ENCODE assay signal across 12 cellular contexts in genomic region chr2:170177950-170178781, GRCh38. TPM values are rescaled to one million over a fixed set of nuclear protein-coding genes. Genes with fewer than 3 reads are reported as not detected.
DNase-seq lines count a peak whose midpoint lies in the region; ATAC-seq, FAIRE-seq and TF ChIP-seq lines count a peak whose summit lies in the region.
"Had no signal": no experiment of that assay in that cellular context is flagged by ENCODE, and none has a peak within 500 bp of the region (broad histone marks: within the 10 kb centered on the region; RNA-seq: fewer than 3 reads in every experiment).

TSS of gene MYO3B (plus strand) at chr2:170178147. CDS start at chr2:170178288, 141 bp downstream.

- H2BK12ac ChIP-seq in mesenchymal stem cell (ENCODE audit: low read length in 2 of 2), result no peak within 1 kb of the TSS

- ATAC-seq in HG02938 (IDR thresholded peaks at IDR 0.05; ENCODE audit: unreplicated experiment), result peak; percentile 49
- ATAC-seq in activated naive CD8-positive, alpha-beta T cell treated with anti-CD3 and anti-CD28 coated beads, Interleukin-2, amount 10 ng/mL, durations not matched to agents 7 days and 5 days (ENCODE audit: low read depth), result peak; percentile 22

- H2AK5ac ChIP-seq in mesenchymal stem cell (ENCODE audit: low read length, severe bottlenecking), result no peak within 1 kb of the TSS

- POLR2A ChIA-PET in activated naive CD8-positive, alpha-beta T cell treated with anti-CD3 and anti-CD28 coated beads, Interleukin-2, amount 10 ng/mL, durations not matched to agents 7 days and 5 days (lab: Charles Lee), result no interaction called here

- no peak within 1 kb of the TSS for H4K91ac ChIP-seq in mesenchymal stem cell (ENCODE audit: low read length)

- H3K4me2 ChIP-seq in mesenchymal stem cell (ENCODE audit: low read length, poor library complexity, severe bottlenecking) (no peak within 1 kb of the TSS), MM.1S (ENCODE audit: low read depth, low read length) (no peak within 1 kb of the TSS)

- H3K4me1 ChIP-seq in mesenchymal stem cell (ENCODE audit: control insufficient read depth, insufficient read depth, low read depth, low read length) (peaks cover 5% of the 10 kb centered on the region), MM.1S (ENCODE audit: low read length) (peaks cover 28% of the 10 kb centered on the region), breast epithelium (no peaks in the 10 kb centered on the region)

- peaks cover 2% of the 10 kb centered on the region for H3K9me3 Mint-ChIP-seq in activated naive CD8-positive, alpha-beta T cell treated with anti-CD3 and anti-CD28 coated beads, Interleukin-2, amount 10 ng/mL, durations not matched to agents 7 days and 5 days
- H3K9me3 Mint-ChIP-seq: naive B cell had no signal

- peak; percentile 100 for FAIRE-seq in G401.6 (lab: Jason Lieb, UNC)

- H3K36me3 Mint-ChIP-seq in activated naive CD8-positive, alpha-beta T cell treated with anti-CD3 and anti-CD28 coated beads, Interleukin-2, amount 10 ng/mL, durations not matched to agents 7 days and 5 days, result no peaks in the 10 kb centered on the region
- H3K36me3 Mint-ChIP-seq: naive B cell had no signal

- peak within 1 kb of the TSS; percentile 32 for H3K9ac ChIP-seq in mesenchymal stem cell (ENCODE audit: low read length)
- H3K9ac ChIP-seq in MM.1S (ENCODE audit: low read length), result no peak within 1 kb of the TSS

- peak within 1 kb of the TSS in 1 of 2 experiments; percentile 41 for H3K4me3 ChIP-seq in mesenchymal stem cell (ENCODE audit: insufficient read depth in 1 of 2, low read depth in 1 of 2, low read length in 2 of 2)
- H3K4me3 ChIP-seq in MM.1S (ENCODE audit: low read length), result no peak within 1 kb of the TSS
- no peak within 1 kb of the TSS for H3K4me3 ChIP-seq in breast epithelium
- H3K4me3 ChIP-seq: tibial nerve had no signal

- H3K4me1 Mint-ChIP-seq in activated naive CD8-positive, alpha-beta T cell treated with anti-CD3 and anti-CD28 coated beads, Interleukin-2, amount 10 ng/mL, durations not matched to agents 7 days and 5 days, result peaks cover 3% of the 10 kb centered on the region
- H3K4me1 Mint-ChIP-seq: naive B cell had no signal

- H3K18ac ChIP-seq in mesenchymal stem cell (ENCODE audit: low read depth in 1 of 2, low read length in 2 of 2), result no peak within 1 kb of the TSS

- DNase-seq in activated naive CD8-positive, alpha-beta T cell treated with anti-CD3 and anti-CD28 coated beads, Interleukin-2, amount 10 ng/mL, durations not matched to agents 7 days and 5 days, result no peak
- DNase-seq in mesenchymal stem cell (no peak), MM.1S (no peak), iPS-NIHi11 (ENCODE audit: low spot score) (no peak), medulla oblongata (ENCODE audit: extremely low spot score) (no peak), breast epithelium (ENCODE audit: low spot score in 2 of 2) (no peak)
- DNase-seq: activated gamma-delta T cell, naive B cell, NCI-H526 had no signal

- no peak within 1 kb of the TSS for H3K14ac ChIP-seq in mesenchymal stem cell (ENCODE audit: low read length in 2 of 2)

- H3K27me3 Mint-ChIP-seq in activated naive CD8-positive, alpha-beta T cell treated with anti-CD3 and anti-CD28 coated beads, Interleukin-2, amount 10 ng/mL, durations not matched to agents 7 days and 5 days, result no peaks in the 10 kb centered on the region
- H3K27me3 Mint-ChIP-seq: naive B cell had no signal

- H2AFZ ChIP-seq in mesenchymal stem cell (ENCODE audit: low read depth, low read length) (no peak within 1 kb of the TSS), MM.1S (ENCODE audit: low read length) (no peak within 1 kb of the TSS)

- H3K9me3 ChIP-seq in mesenchymal stem cell (ENCODE audit: control insufficient read depth, low read length) (no peaks in the 10 kb centered on the region), MM.1S (replicated peaks; ENCODE audit: insufficient read depth, low read length) (no peaks in the 10 kb centered on the region), breast epithelium (no peaks in the 10 kb centered on the region)
- H3K9me3 ChIP-seq: tibial nerve had no signal

- H3K27me3 ChIP-seq in mesenchymal stem cell (ENCODE audit: control insufficient read depth in 1 of 2, insufficient read depth in 1 of 2, low read length in 2 of 2), result no peaks in the 10 kb centered on the region
- no peaks in the 10 kb centered on the region for H3K27me3 ChIP-seq in MM.1S (replicated peaks; ENCODE audit: insufficient read depth, low read length)
- no peaks in the 10 kb centered on the region for H3K27me3 ChIP-seq in breast epithelium
- H3K27me3 ChIP-seq: tibial nerve had no signal

- no peak within 1 kb of the TSS for H4K8ac ChIP-seq in mesenchymal stem cell (ENCODE audit: low read length)

- H3K79me1 ChIP-seq in mesenchymal stem cell (replicated peaks; ENCODE audit: low read length, poor library complexity, severe bottlenecking), result no peaks in the 10 kb centered on the region

- H3K4me3 Mint-ChIP-seq in activated naive CD8-positive, alpha-beta T cell treated with anti-CD3 and anti-CD28 coated beads, Interleukin-2, amount 10 ng/mL, durations not matched to agents 7 days and 5 days, result no peak within 1 kb of the TSS
- H3K4me3 Mint-ChIP-seq: naive B cell had no signal

- H3K27ac ChIP-seq in mesenchymal stem cell (ENCODE audit: low read length, poor library complexity, severe bottlenecking), result peak within 1 kb of the TSS; percentile 73
- no peak within 1 kb of the TSS for H3K27ac ChIP-seq in MM.1S (ENCODE audit: low read length)
- peak within 1 kb of the TSS in 1 of 2 donors; percentile 26 for H3K27ac ChIP-seq in breast epithelium

- WGBS in mesenchymal stem cell, result 94% methylated on average over 3 of the region's 3 CpGs

- no peak within 1 kb of the TSS for H3K4ac ChIP-seq in mesenchymal stem cell (ENCODE audit: low read depth in 1 of 2, low read length in 2 of 2)

- H2BK15ac ChIP-seq in mesenchymal stem cell (ENCODE audit: low read depth, poor library complexity, severe bottlenecking), result no peak within 1 kb of the TSS

- no peak for TF ChIP-seq POLR2A in breast epithelium (IDR thresholded peaks at IDR 0.05)

- H3K36me3 ChIP-seq in mesenchymal stem cell (ENCODE audit: control insufficient read depth in 1 of 2, insufficient read depth in 2 of 2, low read depth in 1 of 2, low read length in 2 of 2) (no peaks in the 10 kb centered on the region), MM.1S (replicated peaks; ENCODE audit: insufficient read depth, low read length) (no peaks in the 10 kb centered on the region), breast epithelium (no peaks in the 10 kb centered on the region)
- H3K36me3 ChIP-seq: tibial nerve had no signal

- H3K23ac ChIP-seq in mesenchymal stem cell (ENCODE audit: low read length in 2 of 2), result no peak within 1 kb of the TSS

- H3F3A ChIP-seq in MM.1S (ENCODE audit: insufficient read depth, low read length), result peaks cover 14% of the 10 kb centered on the region; the same call in 1 of the 2 replicates

- intact Hi-C loops in breast epithelium (cut with DNase I; ENCODE audit: low total_unique reads), result no loop called here

- no peaks in the 10 kb centered on the region for H3K9me2 ChIP-seq in MM.1S (replicated peaks; ENCODE audit: insufficient read depth, low read length)

- no peaks in the 10 kb centered on the region for H3K79me2 ChIP-seq in MM.1S (ENCODE audit: low read length)

- no peak for TF ChIP-seq CTCF in MM.1S (IDR thresholded peaks at IDR 0.05; ENCODE audit: low read length)
- TF ChIP-seq CTCF in breast epithelium (IDR thresholded peaks at IDR 0.05), result no peak

- H3K27ac Mint-ChIP-seq in activated naive CD8-positive, alpha-beta T cell treated with anti-CD3 and anti-CD28 coated beads, Interleukin-2, amount 10 ng/mL, durations not matched to agents 7 days and 5 days, result no peak within 1 kb of the TSS

- no peaks in the 10 kb centered on the region for H4K20me1 ChIP-seq in MM.1S (ENCODE audit: insufficient read depth, low read length)

- H2BK5ac ChIP-seq in mesenchymal stem cell (ENCODE audit: low read depth, low read length, poor library complexity, severe bottlenecking), result no peak within 1 kb of the TSS

- H2BK120ac ChIP-seq in mesenchymal stem cell (ENCODE audit: low read depth, low read length), result no peak within 1 kb of the TSS

RNA-seq across cellular contexts. Expression of gene MYO3B, which starts in this region (rescaled TPM):
- under 1 TPM; 0.09 to 0.11 TPM for total RNA-seq in activated naive CD8-positive, alpha-beta T cell treated with anti-CD3 and anti-CD28 coated beads, Interleukin-2, amount 10 ng/mL, durations not matched to agents 7 days and 5 days
- 0.08 TPM for polyA plus RNA-seq in mesenchymal stem cell (2013, experiment 1 of 2)
- polyA plus RNA-seq in mesenchymal stem cell (2013, experiment 2 of 2), result 0.11 TPM
- under 1 TPM; 0.15 to 0.98 (median 0.16) TPM for total RNA-seq in breast epithelium

Comparison
In these comparisons a context has a peak if more than half of its experiments do, and no peak if none do; other contexts are left out.
1. Peak in ATAC-seq in activated naive CD8-positive, alpha-beta T cell treated with anti-CD3 and anti-CD28 coated beads, Interleukin-2, amount 10 ng/mL, durations not matched to agents 7 days and 5 days; RNA of the gene not detected or under 1 TPM.